ENCODE assay signal across 20 cellular contexts in the genomic region with DNA sequence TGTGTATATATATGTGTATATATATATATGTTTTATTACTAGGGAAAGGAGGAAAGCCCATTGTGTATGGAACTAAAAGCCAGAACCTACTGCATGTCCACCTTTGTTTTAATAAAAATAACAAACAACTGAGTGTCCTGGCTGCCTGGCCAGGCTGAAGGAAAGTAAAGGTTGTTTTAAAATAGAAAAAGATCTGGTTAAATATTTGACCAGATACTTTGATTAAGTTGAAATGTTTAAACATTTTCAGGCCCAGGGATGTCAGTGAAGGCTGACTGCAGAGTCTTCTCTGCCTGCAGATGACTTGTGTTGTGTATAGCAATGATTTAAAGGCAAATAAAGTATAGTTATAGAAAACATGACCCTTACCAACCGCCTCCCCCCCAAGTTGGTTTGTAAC. TPM values are rescaled to one million over a fixed set of nuclear protein-coding genes. Genes with fewer than 3 reads are reported as not detected.
A peak's percentile ranks its signal among the peaks of the same experiment; 100 is the strongest.
DNase-seq lines count a peak whose midpoint lies in the region; ATAC-seq and TF ChIP-seq lines count a peak whose summit lies in the region.
"Had no signal": no experiment of that assay in that cellular context is flagged by ENCODE, and none has a peak within 500 bp of the region (broad histone marks: within the 10 kb centered on the region; RNA-seq: fewer than 3 reads in every experiment).

No MANE protein-coding gene starts in this region.

- no peaks in the 10 kb centered on the region for H3K27me3 ChIP-seq in cardiac muscle cell
- H3K27me3 ChIP-seq in right cardiac atrium (ENCODE audit: control insufficient read depth, insufficient read depth), result no peaks in the 10 kb centered on the region
- H3K27me3 ChIP-seq in HCT116 (ENCODE audit: insufficient read depth, low read length), result no peaks in the 10 kb centered on the region
- H3K27me3 ChIP-seq in stomach, result no peaks in the 10 kb centered on the region

- no peak for TF ChIP-seq EP300 in stomach (IDR thresholded peaks at IDR 0.05)

- H3K9ac ChIP-seq in HCT116 (ENCODE audit: low read length), result no peak overlapping the region

- H3K79me2 ChIP-seq in HCT116 (ENCODE audit: insufficient read depth, low read length), result 0 out of 2 replicates have a peak, but pooled peaks cover 7% of the 10 kb centered on the region

- H3K4me1 ChIP-seq in cardiac muscle cell (ENCODE audit: low read depth), result peaks cover 63% of the 10 kb centered on the region
- peaks cover 30% of the 10 kb centered on the region for H3K4me1 ChIP-seq in right cardiac atrium (ENCODE audit: control insufficient read depth, insufficient read depth, low read length)
- peaks cover 22 to 50% of the 10 kb centered on the region in 2 experiments for H3K4me1 ChIP-seq in HCT116 (ENCODE audit: control insufficient read depth in 1 of 2, insufficient read depth in 2 of 2, low read length in 2 of 2)
- peaks cover 31 to 98% (median 62%) of the 10 kb centered on the region in 4 donors for H3K4me1 ChIP-seq in stomach

- DNase-seq in cardiac muscle cell (ENCODE audit: low read depth in 1 of 2, low spot score in 1 of 2), result no peak
- DNase-seq in right cardiac atrium, result no peak
- DNase-seq in HCT116 (ENCODE audit: low read depth, low spot score), result no peak
- no peak for DNase-seq in left lobe of liver (ENCODE audit: low spot score)
- DNase-seq in stomach, result no peak
- no peak for DNase-seq in HFFc6
- DNase-seq in stimulated activated CD4-positive, alpha-beta T cell treated with anti-CD3 and anti-CD28 coated beads, Interleukin-4, amount 100 ng/mL, for 1 hour, result no peak
- DNase-seq: Calu3; CD8-positive, alpha-beta memory T cell; DMS153; NCI-H1092; NCI-H1436; NCI-H187 treated with DMSO at 0.1 percent for 48 hours; NCI-H524; NCI-H82 had no signal

- no peaks in the 10 kb centered on the region for H3K36me3 Mint-ChIP-seq in stimulated activated memory B cell treated with anti-CD40 and anti-IgM and Interleukin-4, amounts not matched to agents 10 μg/mL and 1 μg/mL and 100 μg/mL, for 72 hours
- H3K36me3 Mint-ChIP-seq in HFFc6 (ENCODE audit: low read depth), result no peaks in the 10 kb centered on the region

- TF ChIP-seq POLR2A in HCT116 (IDR thresholded peaks at IDR 0.05; ENCODE audit: borderline replicate concordance, extremely low read depth, insufficient read depth, insufficient read length) (no peak), stomach (IDR thresholded peaks at IDR 0.05) (no peak)

- H2AFZ ChIP-seq in HCT116 (ENCODE audit: low read depth, low read length, poor library complexity, severe bottlenecking), result no peak overlapping the region

- H3K4me1 Mint-ChIP-seq in stimulated activated memory B cell treated with anti-CD40 and anti-IgM and Interleukin-4, amounts not matched to agents 10 μg/mL and 1 μg/mL and 100 μg/mL, for 72 hours, result no peaks in the 10 kb centered on the region
- peaks cover 60% of the 10 kb centered on the region for H3K4me1 Mint-ChIP-seq in HFFc6 (ENCODE audit: low read depth)

- no peaks in the 10 kb centered on the region for H4K20me1 ChIP-seq in HCT116 (ENCODE audit: insufficient read depth)

- H3K9me3 ChIP-seq in cardiac muscle cell (ENCODE audit: low read depth) (no peaks in the 10 kb centered on the region), right cardiac atrium (ENCODE audit: control insufficient read depth, low read length) (no peaks in the 10 kb centered on the region), HCT116 (ENCODE audit: control insufficient read depth in 1 of 2, insufficient read depth in 1 of 2, low read depth in 1 of 2, low read length in 2 of 2) (no peaks in the 10 kb centered on the region), stomach (no peaks in the 10 kb centered on the region)

- H3K9me2 ChIP-seq in HCT116 (ENCODE audit: insufficient read depth), result no peaks in the 10 kb centered on the region

- POLR2A ChIA-PET in HCT116 (lab: Charles Lee), result no interaction called here

- no peaks in the 10 kb centered on the region for H3K27me3 Mint-ChIP-seq in stimulated activated memory B cell treated with anti-CD40 and anti-IgM and Interleukin-4, amounts not matched to agents 10 μg/mL and 1 μg/mL and 100 μg/mL, for 72 hours
- H3K27me3 Mint-ChIP-seq in HFFc6 (ENCODE audit: insufficient read depth), result no peaks in the 10 kb centered on the region; the same call in 1 of the 2 replicates

- H3K4me2 ChIP-seq in HCT116 (ENCODE audit: low read length), result peak overlapping the region; percentile 0; the same call in 1 of the 2 replicates

- no peak for TF ChIP-seq CTCF in cardiac muscle cell (IDR thresholded peaks at IDR 0.05; ENCODE audit: low read depth, low read length)
- no peak for TF ChIP-seq CTCF in HCT116 (IDR thresholded peaks at IDR 0.05 in 2 of 3, conservative IDR thresholded peaks at IDR 0.05 in 1 of 3; ENCODE audit: borderline replicate concordance in 1 of 3, insufficient read depth in 1 of 3, low read depth in 2 of 3, low read length in 2 of 3)
- no peak for TF ChIP-seq CTCF in stomach (IDR thresholded peaks at IDR 0.05)
- TF ChIP-seq CTCF in HFFc6 (IDR thresholded peaks at IDR 0.05), result no peak

- WGBS in right cardiac atrium, result 92% methylated on average over 1 of the region's 1 CpG
- WGBS in stomach, 5 donors, result 54 to 84% (median 79%) methylated on average over 1 of the region's 1 CpG

- peak overlapping the region; percentile 2 for H3K27ac ChIP-seq in cardiac muscle cell
- H3K27ac ChIP-seq in right cardiac atrium (ENCODE audit: low read length), result no peak overlapping the region
- H3K27ac ChIP-seq in HCT116 (ENCODE audit: low read depth, low read length), result no peak overlapping the region
- peak overlapping the region in 3 of 5 donors; percentile 33 to 56 (median 40) for H3K27ac ChIP-seq in stomach
- H3K27ac ChIP-seq: 22Rv1, C4-2B, HL-60 had no signal

- H3K4me3 ChIP-seq in cardiac muscle cell (no peak overlapping the region), right cardiac atrium (ENCODE audit: low read length) (no peak overlapping the region), HCT116 (replicated peaks in 1 of 2; ENCODE audit: low read depth in 1 of 2, low read length in 2 of 2) (no peak overlapping the region), stomach (no peak overlapping the region)

- no peak for ATAC-seq in right cardiac atrium
- ATAC-seq in HCT116, result no peak
- peak; percentile 58 for ATAC-seq in left lobe of liver
- ATAC-seq in stimulated activated memory B cell treated with anti-CD40 and anti-IgM and Interleukin-4, amounts not matched to agents 10 μg/mL and 1 μg/mL and 100 μg/mL, for 72 hours, result no peak
- ATAC-seq: Panc1 had no signal

- H3K4me3 Mint-ChIP-seq in stimulated activated memory B cell treated with anti-CD40 and anti-IgM and Interleukin-4, amounts not matched to agents 10 μg/mL and 1 μg/mL and 100 μg/mL, for 72 hours, result no peak overlapping the region
- no peak overlapping the region for H3K4me3 Mint-ChIP-seq in HFFc6
- H3K4me3 Mint-ChIP-seq: CD8-positive, alpha-beta memory T cell had no signal

- no peak for TF ChIP-seq RAD21 in HCT116 (IDR thresholded peaks at IDR 0.05; ENCODE audit: low read depth)

- RAD21 ChIA-PET in HCT116 (lab: Charles Lee; ENCODE audit: low non-redundant PET in 1 of 2, low total read pairs in 2 of 2, uncharacterized antibody in 2 of 2, unreplicated experiment in 2 of 2), result no interaction called here

- intact Hi-C loops in right cardiac atrium (cut with DNase I), result no loop called here
- intact Hi-C loops in HCT116 (cut with micrococcal nuclease), result no loop called here
- intact Hi-C loops in stomach (cut with DNase I; ENCODE audit: low total_unique reads), result no loop called here

- H3K36me3 ChIP-seq in cardiac muscle cell, result no peaks in the 10 kb centered on the region
- no peaks in the 10 kb centered on the region for H3K36me3 ChIP-seq in HCT116 (ENCODE audit: control insufficient read depth in 1 of 2, insufficient read depth in 2 of 2, low read length in 2 of 2)
- no peaks in the 10 kb centered on the region for H3K36me3 ChIP-seq in stomach

- no peak overlapping the region for H3K27ac Mint-ChIP-seq in stimulated activated memory B cell treated with anti-CD40 and anti-IgM and Interleukin-4, amounts not matched to agents 10 μg/mL and 1 μg/mL and 100 μg/mL, for 72 hours
- H3K27ac Mint-ChIP-seq in HFFc6, result no peak overlapping the region

- CTCF ChIA-PET in HCT116 (lab: Charles Lee), result no interaction called here

- BruUV-seq in HCT116 (replicated peaks; lab: Mats Ljungman, UMichigan), result no TSS peak

- H3K9me3 Mint-ChIP-seq in stimulated activated memory B cell treated with anti-CD40 and anti-IgM and Interleukin-4, amounts not matched to agents 10 μg/mL and 1 μg/mL and 100 μg/mL, for 72 hours, result no peaks in the 10 kb centered on the region
- H3K9me3 Mint-ChIP-seq in HFFc6, result no peaks in the 10 kb centered on the region

TF ChIP-seq in HCT116, 20 proteins besides CTCF, POLR2A, EP300 and RAD21:
- TF ChIP-seq, protein P1, sequence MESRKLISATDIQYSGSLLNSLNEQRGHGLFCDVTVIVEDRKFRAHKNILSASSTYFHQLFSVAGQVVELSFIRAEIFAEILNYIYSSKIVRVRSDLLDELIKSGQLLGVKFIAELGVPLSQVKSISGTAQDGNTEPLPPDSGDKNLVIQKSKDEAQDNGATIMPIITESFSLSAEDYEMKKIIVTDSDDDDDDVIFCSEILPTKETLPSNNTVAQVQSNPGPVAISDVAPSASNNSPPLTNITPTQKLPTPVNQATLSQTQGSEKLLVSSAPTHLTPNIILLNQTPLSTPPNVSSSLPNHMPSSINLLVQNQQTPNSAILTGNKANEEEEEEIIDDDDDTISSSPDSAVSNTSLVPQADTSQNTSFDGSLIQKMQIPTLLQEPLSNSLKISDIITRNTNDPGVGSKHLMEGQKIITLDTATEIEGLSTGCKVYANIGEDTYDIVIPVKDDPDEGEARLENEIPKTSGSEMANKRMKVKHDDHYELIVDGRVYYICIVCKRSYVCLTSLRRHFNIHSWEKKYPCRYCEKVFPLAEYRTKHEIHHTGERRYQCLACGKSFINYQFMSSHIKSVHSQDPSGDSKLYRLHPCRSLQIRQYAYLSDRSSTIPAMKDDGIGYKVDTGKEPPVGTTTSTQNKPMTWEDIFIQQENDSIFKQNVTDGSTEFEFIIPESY (IDR thresholded peaks at IDR 0.05; ENCODE audit: extremely low read depth, insufficient replicate concordance, low read length), result no peak
- TF ChIP-seq CEBPB (IDR thresholded peaks at IDR 0.05; ENCODE audit: low read depth), result no peak
- no peak for TF ChIP-seq EZH2phosphoT487 (IDR thresholded peaks at IDR 0.05; ENCODE audit: borderline replicate concordance)
- no peak for TF ChIP-seq ELF1 (IDR thresholded peaks at IDR 0.05; ENCODE audit: borderline replicate concordance, low read depth)
- TF ChIP-seq FOSL1 (IDR thresholded peaks at IDR 0.05; ENCODE audit: low read depth), result no peak
- TF ChIP-seq EGR1 (IDR thresholded peaks at IDR 0.05; ENCODE audit: low read depth), result no peak
- no peak for TF ChIP-seq SP1 (IDR thresholded peaks at IDR 0.05; ENCODE audit: low read depth)

RNA-seq across cellular contexts. Expression of gene SPTBN1, which starts 22.8 kb away (rescaled TPM):
- total RNA-seq in cardiac muscle cell, result 283 and 435 TPM in 2 replicates
- polyA plus RNA-seq in cardiac muscle cell, result 125 and 143 TPM in 2 replicates
- 100 to 1,000 TPM; 304 to 348 (median 336) TPM for total RNA-seq in right cardiac atrium
- 141 TPM for polyA plus RNA-seq in right cardiac atrium
- 84.4 TPM for total RNA-seq in HCT116 (2021; ENCODE audit: unreplicated experiment)
- polyA plus RNA-seq in HCT116 (2012), result 36.1 and 41.4 TPM in 2 replicates
- total RNA-seq in left lobe of liver, result 108 TPM
- total RNA-seq in stomach, result 100 to 1,000 TPM; 155 to 475 (median 267) TPM
- polyA plus RNA-seq in stomach, result 10 to 100 TPM; 28.7 to 33.6 (median 29.6) TPM
- 100 to 1,000 TPM; 128 to 169 (median 159) TPM for total RNA-seq in HFFc6 (2021; fragmentation: NEBNext Ultra II Directional; extraction: Animal tissue kit (Norgen Biotek cat#: 25700))

Comparison
In these comparisons a context has a peak if more than half of its experiments do, and no peak if none do; other contexts are left out.
1. H3K27ac ChIP-seq: peak in cardiac muscle cell (single experiment) and stomach (3 of 5); none in right cardiac atrium (single experiment) and HCT116 (single experiment).